In genomic region chr5:131974622-131974955, GRCh38 we compare ENCODE assay signal across 20 cellular contexts. TPM values are rescaled to one million over a fixed set of nuclear protein-coding genes. Genes with fewer than 3 reads are reported as not detected.
DNase-seq lines count a peak whose midpoint lies in the region; ATAC-seq and FAIRE-seq lines count a peak whose summit lies in the region.
"Had no signal": no experiment of that assay in that cellular context is flagged by ENCODE, and none has a peak within 500 bp of the region (broad histone marks: within the 10 kb centered on the region; RNA-seq: fewer than 3 reads in every experiment).

No MANE protein-coding gene starts in this region.

- H3K9me3 Mint-ChIP-seq in activated naive CD4-positive, alpha-beta T cell treated with anti-CD3 and anti-CD28 coated beads, Interleukin-2, amount 50 U/mL, for 24 hours, result no peaks in the 10 kb centered on the region
- H3K9me3 Mint-ChIP-seq in activated T-cell treated with anti-CD3 and anti-CD28 coated beads, Interleukin-2, amount 50 U/mL, for 4 hours, result no peaks in the 10 kb centered on the region
- H3K9me3 Mint-ChIP-seq: endodermal cell, naive B cell had no signal

- no peaks in the 10 kb centered on the region for H3K27me3 Mint-ChIP-seq in activated naive CD4-positive, alpha-beta T cell treated with anti-CD3 and anti-CD28 coated beads, Interleukin-2, amount 50 U/mL, for 24 hours
- no peaks in the 10 kb centered on the region for H3K27me3 Mint-ChIP-seq in activated T-cell treated with anti-CD3 and anti-CD28 coated beads, Interleukin-2, amount 50 U/mL, for 4 hours (ENCODE audit: low read depth)

- H3K36me3 Mint-ChIP-seq in activated naive CD4-positive, alpha-beta T cell treated with anti-CD3 and anti-CD28 coated beads, Interleukin-2, amount 50 U/mL, for 24 hours, result peaks cover 8% of the 10 kb centered on the region
- peaks cover 10% of the 10 kb centered on the region for H3K36me3 Mint-ChIP-seq in activated T-cell treated with anti-CD3 and anti-CD28 coated beads, Interleukin-2, amount 50 U/mL, for 4 hours (ENCODE audit: insufficient read depth)
- H3K36me3 Mint-ChIP-seq: naive B cell had no signal

- DNase-seq in activated naive CD4-positive, alpha-beta T cell (lab: John Stamatoyannopoulos, UW), result no peak
- no peak for DNase-seq in activated T-cell treated with anti-CD3 and anti-CD28 coated beads, Interleukin-2, amount 50 U/mL, for 4 hours
- DNase-seq in mesenteric fat pad (ENCODE audit: low spot score) (peak; percentile 45), ureter (ENCODE audit: low spot score) (peak; percentile 26), GM19239 (ENCODE audit: insufficient read length, low spot score) (no peak)
- DNase-seq: activated CD4-positive, CD25-positive, alpha-beta regulatory T cell; foreskin fibroblast; left ventricle myocardium superior; naive B cell; NCI-H187; NCI-H510A; PC-3; thyroid gland had no signal

- peaks cover 76% of the 10 kb centered on the region for H3K4me1 Mint-ChIP-seq in activated naive CD4-positive, alpha-beta T cell treated with anti-CD3 and anti-CD28 coated beads, Interleukin-2, amount 50 U/mL, for 24 hours
- H3K4me1 Mint-ChIP-seq in activated T-cell treated with anti-CD3 and anti-CD28 coated beads, Interleukin-2, amount 50 U/mL, for 4 hours (ENCODE audit: low read depth), result peaks cover 52% of the 10 kb centered on the region

- peak overlapping the region; percentile 83 for H3K27ac Mint-ChIP-seq in activated naive CD4-positive, alpha-beta T cell treated with anti-CD3 and anti-CD28 coated beads, Interleukin-2, amount 50 U/mL, for 24 hours
- H3K27ac Mint-ChIP-seq: endodermal cell had no signal

- ATAC-seq in activated T-cell treated with anti-CD3 and anti-CD28 coated beads, Interleukin-2, amount 50 U/mL, for 4 hours, result peak; percentile 9 to 28
- no peak for ATAC-seq in HG02642 (IDR thresholded peaks at IDR 0.05; ENCODE audit: poor library complexity, unreplicated experiment)
- no peak for ATAC-seq in GM18867 (IDR thresholded peaks at IDR 0.05; ENCODE audit: unreplicated experiment)
- ATAC-seq: left ventricle myocardium superior, PC-3 had no signal

- FAIRE-seq in GM19239 (lab: Jason Lieb, UNC), result no peak

- peak overlapping the region; percentile 77 for H3K4me3 Mint-ChIP-seq in activated naive CD4-positive, alpha-beta T cell treated with anti-CD3 and anti-CD28 coated beads, Interleukin-2, amount 50 U/mL, for 24 hours
- peak overlapping the region; percentile 80 for H3K4me3 Mint-ChIP-seq in activated T-cell treated with anti-CD3 and anti-CD28 coated beads, Interleukin-2, amount 50 U/mL, for 4 hours
- H3K4me3 Mint-ChIP-seq: endodermal cell, naive B cell had no signal

RNA-seq across cellular contexts. Expression of gene MEIKIN, which starts 29.1 kb away (rescaled TPM):
- not detected for total RNA-seq in activated T-cell treated with anti-CD3 and anti-CD28 coated beads, Interleukin-2, amount 50 U/mL, for 4 hours
- total RNA-seq in mesenteric fat pad (1.0 TPM), ureter (not detected)
- total RNA-seq: endodermal cell, HT-29, left ventricle myocardium superior, M059J, PC-3, pulmonary artery endothelial cell, thyroid gland had no signal

RNA-seq across cellular contexts. Expression of gene ACSL6, which starts 36.9 kb away (rescaled TPM):
- 10 to 100 TPM; 25.0 to 38.0 (median 27.1) TPM for total RNA-seq in activated T-cell treated with anti-CD3 and anti-CD28 coated beads, Interleukin-2, amount 50 U/mL, for 4 hours
- 0.35 TPM for total RNA-seq in mesenteric fat pad
- total RNA-seq in ureter, result 0.81 TPM
- total RNA-seq: HT-29, M059J, pulmonary artery endothelial cell had no signal

Comparison
In these comparisons a context has a peak if more than half of its experiments do, and no peak if none do; other contexts are left out.
1. DNase-seq: peak in mesenteric fat pad (single experiment) and ureter (single experiment); none in activated naive CD4-positive, alpha-beta T cell (0 of 4), activated T-cell treated with anti-CD3 and anti-CD28 coated beads, Interleukin-2, amount 50 U/mL, for 4 hours (single experiment) and GM19239 (single experiment).
2. ATAC-seq: peak in activated T-cell treated with anti-CD3 and anti-CD28 coated beads, Interleukin-2, amount 50 U/mL, for 4 hours (2 of 2); none in HG02642 (single experiment) and GM18867 (single experiment).
3. RNA of gene ACSL6, which starts 36.9 kb away (total RNA-seq): 25.0 to 38.0 TPM in activated T-cell treated with anti-CD3 and anti-CD28 coated beads, Interleukin-2, amount 50 U/mL, for 4 hours; 0.81 TPM in ureter (single experiment) and 0.35 TPM in mesenteric fat pad (single experiment); every median in the first group is over 10 times any median in the second.